ENCODE assay signal across 1 cellular context in the genomic region with DNA sequence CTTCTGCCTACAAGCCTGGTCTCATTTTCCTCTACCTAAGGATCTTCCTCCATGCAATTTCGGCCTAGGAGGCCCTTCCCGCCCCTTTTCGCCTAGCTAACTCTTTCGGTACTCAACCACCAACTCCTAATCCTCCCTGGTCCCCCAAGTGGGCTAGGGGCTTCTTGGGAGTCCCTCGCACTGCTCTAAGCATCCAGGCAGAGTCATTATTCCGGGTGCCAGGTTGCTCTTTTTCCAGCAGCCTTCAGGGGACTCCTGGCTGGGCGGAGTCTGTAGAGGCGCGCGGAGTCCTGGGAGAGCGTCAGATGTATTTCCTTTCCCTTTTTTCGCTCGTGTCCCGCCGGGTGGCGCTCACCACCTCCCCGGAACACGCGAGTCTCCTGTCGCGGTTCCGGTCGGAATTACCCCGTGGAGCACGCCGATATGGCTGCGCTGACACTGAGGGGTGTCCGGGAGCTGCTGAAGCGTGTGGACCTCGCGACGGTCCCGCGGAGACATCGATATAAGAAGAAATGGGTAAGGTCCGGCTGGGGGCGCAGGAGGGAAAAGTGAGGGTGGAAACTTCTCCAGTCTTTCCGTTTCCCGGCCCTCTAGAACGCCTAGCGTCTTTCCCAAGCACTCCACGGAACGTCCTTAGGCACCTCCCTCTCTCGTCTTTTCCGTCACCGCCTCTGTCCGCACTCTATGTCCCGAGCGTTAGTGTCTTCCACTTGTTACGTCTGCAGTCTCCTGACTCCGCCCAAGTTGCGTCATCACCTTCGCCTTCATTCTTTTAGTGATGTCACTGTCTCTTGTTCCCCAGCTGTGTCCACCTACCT.
A peak's percentile ranks its signal among the peaks of the same experiment; 100 is the strongest.
TF ChIP-seq lines count a peak whose summit lies in the region.

A gene (plus strand): TSS at position 404 of the 818 bp plus-strand sequence. CDS start 20 bp downstream, at position 424.

TF ChIP-seq in HepG2, 621 proteins besides CTCF, POLR2A, EP300 and RAD21 (continued from another document and continues in another):
- TF ChIP-seq, protein P1, sequence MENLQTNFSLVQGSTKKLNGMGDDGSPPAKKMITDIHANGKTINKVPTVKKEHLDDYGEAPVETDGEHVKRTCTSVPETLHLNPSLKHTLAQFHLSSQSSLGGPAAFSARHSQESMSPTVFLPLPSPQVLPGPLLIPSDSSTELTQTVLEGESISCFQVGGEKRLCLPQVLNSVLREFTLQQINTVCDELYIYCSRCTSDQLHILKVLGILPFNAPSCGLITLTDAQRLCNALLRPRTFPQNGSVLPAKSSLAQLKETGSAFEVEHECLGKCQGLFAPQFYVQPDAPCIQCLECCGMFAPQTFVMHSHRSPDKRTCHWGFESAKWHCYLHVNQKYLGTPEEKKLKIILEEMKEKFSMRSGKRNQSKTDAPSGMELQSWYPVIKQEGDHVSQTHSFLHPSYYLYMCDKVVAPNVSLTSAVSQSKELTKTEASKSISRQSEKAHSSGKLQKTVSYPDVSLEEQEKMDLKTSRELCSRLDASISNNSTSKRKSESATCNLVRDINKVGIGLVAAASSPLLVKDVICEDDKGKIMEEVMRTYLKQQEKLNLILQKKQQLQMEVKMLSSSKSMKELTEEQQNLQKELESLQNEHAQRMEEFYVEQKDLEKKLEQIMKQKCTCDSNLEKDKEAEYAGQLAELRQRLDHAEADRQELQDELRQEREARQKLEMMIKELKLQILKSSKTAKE (CRISPR knock-in tag; IDR thresholded peaks at IDR 0.05; ENCODE audit: borderline replicate concordance), result 0 out of 2 replicates have a peak, but pooled peaks have one; percentile 25
- peak; percentile 62; the same call in 1 of the 2 replicates for TF ChIP-seq KLF6 (CRISPR knock-in tag; IDR thresholded peaks at IDR 0.05)
- no peak for TF ChIP-seq SMARCE1 (IDR thresholded peaks at IDR 0.05; ENCODE audit: borderline replicate concordance)
- TF ChIP-seq, protein P2, sequence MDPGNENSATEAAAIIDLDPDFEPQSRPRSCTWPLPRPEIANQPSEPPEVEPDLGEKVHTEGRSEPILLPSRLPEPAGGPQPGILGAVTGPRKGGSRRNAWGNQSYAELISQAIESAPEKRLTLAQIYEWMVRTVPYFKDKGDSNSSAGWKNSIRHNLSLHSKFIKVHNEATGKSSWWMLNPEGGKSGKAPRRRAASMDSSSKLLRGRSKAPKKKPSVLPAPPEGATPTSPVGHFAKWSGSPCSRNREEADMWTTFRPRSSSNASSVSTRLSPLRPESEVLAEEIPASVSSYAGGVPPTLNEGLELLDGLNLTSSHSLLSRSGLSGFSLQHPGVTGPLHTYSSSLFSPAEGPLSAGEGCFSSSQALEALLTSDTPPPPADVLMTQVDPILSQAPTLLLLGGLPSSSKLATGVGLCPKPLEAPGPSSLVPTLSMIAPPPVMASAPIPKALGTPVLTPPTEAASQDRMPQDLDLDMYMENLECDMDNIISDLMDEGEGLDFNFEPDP (CRISPR knock-in tag; conservative IDR thresholded peaks at IDR 0.05), result no peak
- TF ChIP-seq, protein P3, sequence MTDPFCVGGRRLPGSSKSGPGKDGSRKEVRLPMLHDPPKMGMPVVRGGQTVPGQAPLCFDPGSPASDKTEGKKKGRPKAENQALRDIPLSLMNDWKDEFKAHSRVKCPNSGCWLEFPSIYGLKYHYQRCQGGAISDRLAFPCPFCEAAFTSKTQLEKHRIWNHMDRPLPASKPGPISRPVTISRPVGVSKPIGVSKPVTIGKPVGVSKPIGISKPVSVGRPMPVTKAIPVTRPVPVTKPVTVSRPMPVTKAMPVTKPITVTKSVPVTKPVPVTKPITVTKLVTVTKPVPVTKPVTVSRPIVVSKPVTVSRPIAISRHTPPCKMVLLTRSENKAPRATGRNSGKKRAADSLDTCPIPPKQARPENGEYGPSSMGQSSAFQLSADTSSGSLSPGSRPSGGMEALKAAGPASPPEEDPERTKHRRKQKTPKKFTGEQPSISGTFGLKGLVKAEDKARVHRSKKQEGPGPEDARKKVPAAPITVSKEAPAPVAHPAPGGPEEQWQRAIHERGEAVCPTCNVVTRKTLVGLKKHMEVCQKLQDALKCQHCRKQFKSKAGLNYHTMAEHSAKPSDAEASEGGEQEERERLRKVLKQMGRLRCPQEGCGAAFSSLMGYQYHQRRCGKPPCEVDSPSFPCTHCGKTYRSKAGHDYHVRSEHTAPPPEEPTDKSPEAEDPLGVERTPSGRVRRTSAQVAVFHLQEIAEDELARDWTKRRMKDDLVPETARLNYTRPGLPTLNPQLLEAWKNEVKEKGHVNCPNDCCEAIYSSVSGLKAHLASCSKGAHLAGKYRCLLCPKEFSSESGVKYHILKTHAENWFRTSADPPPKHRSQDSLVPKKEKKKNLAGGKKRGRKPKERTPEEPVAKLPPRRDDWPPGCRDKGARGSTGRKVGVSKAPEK (CRISPR knock-in tag; IDR thresholded peaks at IDR 0.05; ENCODE audit: borderline replicate concordance), result no peak
- TF ChIP-seq RBFOX2 (IDR thresholded peaks at IDR 0.05; ENCODE audit: low read depth, low read length), result peak; percentile 75
- peak; percentile 88; the same call in 1 of the 2 replicates for TF ChIP-seq SMAD3 (CRISPR knock-in tag; IDR thresholded peaks at IDR 0.05)
- peak; percentile 38; the same call in 1 of the 2 replicates for TF ChIP-seq ETV6 (CRISPR knock-in tag; conservative IDR thresholded peaks at IDR 0.05)
- no peak for TF ChIP-seq NAIF1 (CRISPR knock-in tag; IDR thresholded peaks at IDR 0.05; ENCODE audit: borderline replicate concordance)
- TF ChIP-seq, protein P4, sequence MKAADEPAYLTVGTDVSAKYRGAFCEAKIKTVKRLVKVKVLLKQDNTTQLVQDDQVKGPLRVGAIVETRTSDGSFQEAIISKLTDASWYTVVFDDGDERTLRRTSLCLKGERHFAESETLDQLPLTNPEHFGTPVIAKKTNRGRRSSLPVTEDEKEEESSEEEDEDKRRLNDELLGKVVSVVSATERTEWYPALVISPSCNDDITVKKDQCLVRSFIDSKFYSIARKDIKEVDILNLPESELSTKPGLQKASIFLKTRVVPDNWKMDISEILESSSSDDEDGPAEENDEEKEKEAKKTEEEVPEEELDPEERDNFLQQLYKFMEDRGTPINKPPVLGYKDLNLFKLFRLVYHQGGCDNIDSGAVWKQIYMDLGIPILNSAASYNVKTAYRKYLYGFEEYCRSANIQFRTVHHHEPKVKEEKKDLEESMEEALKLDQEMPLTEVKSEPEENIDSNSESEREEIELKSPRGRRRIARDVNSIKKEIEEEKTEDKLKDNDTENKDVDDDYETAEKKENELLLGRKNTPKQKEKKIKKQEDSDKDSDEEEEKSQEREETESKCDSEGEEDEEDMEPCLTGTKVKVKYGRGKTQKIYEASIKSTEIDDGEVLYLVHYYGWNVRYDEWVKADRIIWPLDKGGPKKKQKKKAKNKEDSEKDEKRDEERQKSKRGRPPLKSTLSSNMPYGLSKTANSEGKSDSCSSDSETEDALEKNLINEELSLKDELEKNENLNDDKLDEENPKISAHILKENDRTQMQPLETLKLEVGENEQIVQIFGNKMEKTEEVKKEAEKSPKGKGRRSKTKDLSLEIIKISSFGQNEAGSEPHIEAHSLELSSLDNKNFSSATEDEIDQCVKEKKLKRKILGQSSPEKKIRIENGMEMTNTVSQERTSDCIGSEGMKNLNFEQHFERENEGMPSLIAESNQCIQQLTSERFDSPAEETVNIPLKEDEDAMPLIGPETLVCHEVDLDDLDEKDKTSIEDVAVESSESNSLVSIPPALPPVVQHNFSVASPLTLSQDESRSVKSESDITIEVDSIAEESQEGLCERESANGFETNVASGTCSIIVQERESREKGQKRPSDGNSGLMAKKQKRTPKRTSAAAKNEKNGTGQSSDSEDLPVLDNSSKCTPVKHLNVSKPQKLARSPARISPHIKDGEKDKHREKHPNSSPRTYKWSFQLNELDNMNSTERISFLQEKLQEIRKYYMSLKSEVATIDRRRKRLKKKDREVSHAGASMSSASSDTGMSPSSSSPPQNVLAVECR (CRISPR knock-in tag; IDR thresholded peaks at IDR 0.05; ENCODE audit: borderline replicate concordance), result peak; percentile 91
- TF ChIP-seq ZNF777 (CRISPR knock-in tag; IDR thresholded peaks at IDR 0.05), result peak; percentile 69; the same call in 1 of the 2 replicates
- TF ChIP-seq PHF8 (CRISPR knock-in tag; IDR thresholded peaks at IDR 0.05), result peak; percentile 85
- no peak; the same call in 1 of the 2 replicates for TF ChIP-seq ZC3H4 (CRISPR knock-in tag; IDR thresholded peaks at IDR 0.05; ENCODE audit: borderline replicate concordance)
- TF ChIP-seq, protein P5, sequence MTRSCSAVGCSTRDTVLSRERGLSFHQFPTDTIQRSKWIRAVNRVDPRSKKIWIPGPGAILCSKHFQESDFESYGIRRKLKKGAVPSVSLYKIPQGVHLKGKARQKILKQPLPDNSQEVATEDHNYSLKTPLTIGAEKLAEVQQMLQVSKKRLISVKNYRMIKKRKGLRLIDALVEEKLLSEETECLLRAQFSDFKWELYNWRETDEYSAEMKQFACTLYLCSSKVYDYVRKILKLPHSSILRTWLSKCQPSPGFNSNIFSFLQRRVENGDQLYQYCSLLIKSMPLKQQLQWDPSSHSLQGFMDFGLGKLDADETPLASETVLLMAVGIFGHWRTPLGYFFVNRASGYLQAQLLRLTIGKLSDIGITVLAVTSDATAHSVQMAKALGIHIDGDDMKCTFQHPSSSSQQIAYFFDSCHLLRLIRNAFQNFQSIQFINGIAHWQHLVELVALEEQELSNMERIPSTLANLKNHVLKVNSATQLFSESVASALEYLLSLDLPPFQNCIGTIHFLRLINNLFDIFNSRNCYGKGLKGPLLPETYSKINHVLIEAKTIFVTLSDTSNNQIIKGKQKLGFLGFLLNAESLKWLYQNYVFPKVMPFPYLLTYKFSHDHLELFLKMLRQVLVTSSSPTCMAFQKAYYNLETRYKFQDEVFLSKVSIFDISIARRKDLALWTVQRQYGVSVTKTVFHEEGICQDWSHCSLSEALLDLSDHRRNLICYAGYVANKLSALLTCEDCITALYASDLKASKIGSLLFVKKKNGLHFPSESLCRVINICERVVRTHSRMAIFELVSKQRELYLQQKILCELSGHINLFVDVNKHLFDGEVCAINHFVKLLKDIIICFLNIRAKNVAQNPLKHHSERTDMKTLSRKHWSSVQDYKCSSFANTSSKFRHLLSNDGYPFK (CRISPR knock-in tag; IDR thresholded peaks at IDR 0.05; ENCODE audit: borderline replicate concordance), result peak; percentile 62; the same call in 1 of the 2 replicates
- TF ChIP-seq ZNF224 (CRISPR knock-in tag; IDR thresholded peaks at IDR 0.05), result no peak
- no peak for TF ChIP-seq TCF7 (IDR thresholded peaks at IDR 0.05; ENCODE audit: low read depth)
- no peak for TF ChIP-seq DNMT1 (CRISPR knock-in tag; IDR thresholded peaks at IDR 0.05)
- TF ChIP-seq SIN3B (IDR thresholded peaks at IDR 0.05; ENCODE audit: low read length), result peak; percentile 28; the same call in 1 of the 2 replicates
- TF ChIP-seq ZNF660 (CRISPR knock-in tag; IDR thresholded peaks at IDR 0.05; ENCODE audit: borderline replicate concordance, low read depth), result no peak
- peak; percentile 84 for TF ChIP-seq NKX3-1 (CRISPR knock-in tag; IDR thresholded peaks at IDR 0.05)
- peak; percentile 89; the same call in 1 of the 2 replicates for TF ChIP-seq ZNF788 (CRISPR knock-in tag; IDR thresholded peaks at IDR 0.05; ENCODE audit: borderline replicate concordance)
- peak; percentile 0; the same call in 1 of the 2 replicates for TF ChIP-seq ZNF460 (CRISPR knock-in tag; IDR thresholded peaks at IDR 0.05; ENCODE audit: borderline replicate concordance)
- peak; percentile 79 for TF ChIP-seq ZNF781 (CRISPR knock-in tag; IDR thresholded peaks at IDR 0.05; ENCODE audit: borderline replicate concordance, not compliant biosample characterization)
- TF ChIP-seq, protein P6, sequence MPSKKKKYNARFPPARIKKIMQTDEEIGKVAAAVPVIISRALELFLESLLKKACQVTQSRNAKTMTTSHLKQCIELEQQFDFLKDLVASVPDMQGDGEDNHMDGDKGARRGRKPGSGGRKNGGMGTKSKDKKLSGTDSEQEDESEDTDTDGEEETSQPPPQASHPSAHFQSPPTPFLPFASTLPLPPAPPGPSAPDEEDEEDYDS (CRISPR knock-in tag; IDR thresholded peaks at IDR 0.05), result peak; percentile 67
- TF ChIP-seq SOX6 (IDR thresholded peaks at IDR 0.05), result no peak
- TF ChIP-seq SOX6 (CRISPR knock-in tag; IDR thresholded peaks at IDR 0.05), result no peak
- no peak for TF ChIP-seq ZFYVE20 (CRISPR knock-in tag; IDR thresholded peaks at IDR 0.05; ENCODE audit: borderline replicate concordance, low read depth)
- peak; percentile 93 for TF ChIP-seq KAT7 (CRISPR knock-in tag; IDR thresholded peaks at IDR 0.05; ENCODE audit: borderline replicate concordance)
- no peak for TF ChIP-seq KDM3A (CRISPR knock-in tag; IDR thresholded peaks at IDR 0.05; ENCODE audit: low read depth)
- no peak for TF ChIP-seq ZNF101 (CRISPR knock-in tag; IDR thresholded peaks at IDR 0.05; ENCODE audit: borderline replicate concordance, low read depth)
- TF ChIP-seq ZNF891 (CRISPR knock-in tag; IDR thresholded peaks at IDR 0.05), result no peak
- TF ChIP-seq FOXO1 (CRISPR knock-in tag; IDR thresholded peaks at IDR 0.05), result peak; percentile 74
- no peak for TF ChIP-seq ZNF616 (CRISPR knock-in tag; IDR thresholded peaks at IDR 0.05; ENCODE audit: low read depth)
- peak; percentile 24; the same call in 1 of the 2 replicates for TF ChIP-seq ZNF232 (CRISPR knock-in tag; IDR thresholded peaks at IDR 0.05; ENCODE audit: borderline replicate concordance)
